In the genomic region with DNA sequence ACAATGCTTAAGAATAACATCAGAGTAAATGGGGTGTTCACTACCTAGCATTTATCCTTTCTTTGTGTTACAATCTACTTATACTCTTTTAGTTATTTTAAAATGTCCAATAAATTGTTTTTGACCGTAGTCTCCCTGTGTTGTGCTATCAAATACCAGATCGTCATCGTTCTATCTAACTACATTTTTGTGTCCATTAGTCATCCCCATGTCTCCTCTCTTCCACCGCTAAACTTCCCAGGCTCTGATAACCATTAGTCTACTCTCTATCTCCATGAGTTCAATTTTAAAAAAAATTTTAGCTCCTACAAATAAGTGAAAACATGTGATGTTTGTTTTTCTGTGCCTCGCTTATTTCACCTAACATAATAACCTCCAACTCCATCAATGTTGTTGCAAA, we compare ENCODE assay signal across 24 cellular contexts.
DNase-seq lines count a peak whose midpoint lies in the region; ATAC-seq and TF ChIP-seq lines count a peak whose summit lies in the region.
"Had no signal": no experiment of that assay in that cellular context is flagged by ENCODE, and none has a peak within 500 bp of the region (broad histone marks: within the 10 kb centered on the region; RNA-seq: fewer than 3 reads in every experiment).

No MANE protein-coding gene starts in this region.

- TF ChIP-seq EP300 in SK-N-SH (IDR thresholded peaks at IDR 0.05; ENCODE audit: borderline replicate concordance in 1 of 2, low read depth in 1 of 2, low read length in 1 of 2), result no peak

- H3K9ac ChIP-seq in SK-N-SH, result no peak overlapping the region
- H3K9ac ChIP-seq: BLaER1 had no signal

- H3K9me3 ChIP-seq in SK-N-SH, result no peaks in the 10 kb centered on the region
- H3K9me3 ChIP-seq: BE2C, BLaER1 had no signal

- no peak for TF ChIP-seq CTCF in SK-N-SH (IDR thresholded peaks at IDR 0.05)
- TF ChIP-seq CTCF in fibroblast of mammary gland (conservative IDR thresholded peaks at IDR 0.05; ENCODE audit: control insufficient read depth, insufficient read depth, low read depth, low read length), result no peak

- TF ChIP-seq RAD21 in SK-N-SH (IDR thresholded peaks at IDR 0.05; ENCODE audit: low read length), result no peak

- ATAC-seq in SK-N-SH treated with all-trans-retinoic acid at 6 μM for 48 hours, result peak; percentile 98
- no peak for ATAC-seq in GM18505 (IDR thresholded peaks at IDR 0.05; ENCODE audit: unreplicated experiment)
- ATAC-seq: GM12878 had no signal

- POLR2A ChIA-PET in SK-N-SH (lab: Yijun Ruan, JAX), result no interaction called here

- H3K4me3 ChIP-seq in SK-N-SH (ENCODE audit: low read depth in 2 of 2, low read length in 1 of 2) (no peak overlapping the region), fibroblast of mammary gland (ENCODE audit: control insufficient read depth, low read depth, low read length) (no peak overlapping the region)
- H3K4me3 ChIP-seq: BLaER1, GM12878 had no signal

- H3F3A ChIP-seq in SK-N-SH (replicated peaks; ENCODE audit: insufficient read depth), result no peaks in the 10 kb centered on the region

- H4K20me1 ChIP-seq in SK-N-SH (ENCODE audit: insufficient read depth), result no peaks in the 10 kb centered on the region
- H4K20me1 ChIP-seq: BLaER1 had no signal

- no peak overlapping the region for H3K27ac ChIP-seq in SK-N-SH (ENCODE audit: low read depth in 2 of 2, low read length in 1 of 2)
- H3K27ac ChIP-seq: 22Rv1, BLaER1 had no signal

- no peaks in the 10 kb centered on the region for H3K9me2 ChIP-seq in SK-N-SH

- CTCF ChIA-PET in SK-N-SH (lab: Yijun Ruan, JAX), result no interaction called here

- no peaks in the 10 kb centered on the region for H3K27me3 ChIP-seq in SK-N-SH (ENCODE audit: insufficient read depth)
- H3K27me3 ChIP-seq: BE2C, BLaER1 had no signal

- WGBS in SK-N-SH (ENCODE audit: low lambda C conversion rate), result 47% methylated on average over 5 of the region's 5 CpGs

- no peak overlapping the region for H2AFZ ChIP-seq in SK-N-SH (ENCODE audit: low read depth)

- TF ChIP-seq POLR2A in GM18505 (IDR thresholded peaks at IDR 0.05; ENCODE audit: borderline replicate concordance, extremely low read depth, insufficient read depth, insufficient read length), result no peak

- no peak overlapping the region for H3K4me2 ChIP-seq in SK-N-SH
- H3K4me2 ChIP-seq: BLaER1 had no signal

- H3K36me3 ChIP-seq in SK-N-SH (replicated peaks in 1 of 2; ENCODE audit: control insufficient read depth in 1 of 2, insufficient read depth in 2 of 2, low read length in 1 of 2), result no peaks in the 10 kb centered on the region
- H3K36me3 ChIP-seq: BE2C, BLaER1 had no signal

- H3K79me2 ChIP-seq in SK-N-SH (ENCODE audit: insufficient read depth), result no peaks in the 10 kb centered on the region

- no peaks in the 10 kb centered on the region for H3K4me1 ChIP-seq in SK-N-SH (ENCODE audit: control insufficient read depth in 1 of 2, insufficient read depth in 2 of 2, low read depth in 1 of 2, low read length in 1 of 2)
- H3K4me1 ChIP-seq: BE2C, BLaER1 had no signal

- DNase-seq in SK-N-SH, result no peak
- peak; percentile 5 for DNase-seq in amniotic epithelial cell (ENCODE audit: low read depth)
- DNase-seq in fibroblast of mammary gland (ENCODE audit: low read depth), result peak; percentile 6
- no peak for DNase-seq in activated CD4-positive, alpha-beta T cell treated with anti-CD3 and anti-CD28 coated beads for 48 hours
- DNase-seq in NCI-H774 (lab: John Stamatoyannopoulos, UW), result no peak
- DNase-seq: ACHN; BE2C; C1 segment of cervical spinal cord; CD4-positive, alpha-beta memory T cell; CD4-positive, CD25-positive, alpha-beta regulatory T cell; CD8-positive, alpha-beta memory T cell; COR-L47; DMS 273 treated with DMSO at 0.1 percent for 48 hours; DMS153; DMS53; DMS79; DND-41; EL; GDM1 had no signal

TF ChIP-seq in SK-N-SH treated with all-trans-retinoic acid at 6 μM for 48 hours, 23 proteins besides CTCF, POLR2A, EP300 and RAD21:
- TF ChIP-seq TCF4 (CRISPR knock-in tag; IDR thresholded peaks at IDR 0.05; ENCODE audit: borderline replicate concordance) (no peak), SNAI2 (CRISPR knock-in tag; IDR thresholded peaks at IDR 0.05) (no peak), ESRRG (CRISPR knock-in tag; IDR thresholded peaks at IDR 0.05) (no peak), ISL1 (CRISPR knock-in tag; IDR thresholded peaks at IDR 0.05) (peak; percentile 35)

TF ChIP-seq in SK-N-SH, 30 proteins besides CTCF, POLR2A, EP300 and RAD21:
- TF ChIP-seq FOXM1 (IDR thresholded peaks at IDR 0.05; ENCODE audit: low read depth), result no peak
- no peak for TF ChIP-seq FOXJ3 (CRISPR knock-in tag; IDR thresholded peaks at IDR 0.05)
- no peak for TF ChIP-seq SIN3A (IDR thresholded peaks at IDR 0.05; ENCODE audit: borderline replicate concordance, low read depth, low read length)
- TF ChIP-seq RCOR1 (IDR thresholded peaks at IDR 0.05; ENCODE audit: low read length), result no peak
- no peak for TF ChIP-seq MXI1 (IDR thresholded peaks at IDR 0.05; ENCODE audit: low read depth, low read length)
- TF ChIP-seq NRF1 (IDR thresholded peaks at IDR 0.05; ENCODE audit: low read depth, low read length), result no peak
- TF ChIP-seq, protein P1, sequence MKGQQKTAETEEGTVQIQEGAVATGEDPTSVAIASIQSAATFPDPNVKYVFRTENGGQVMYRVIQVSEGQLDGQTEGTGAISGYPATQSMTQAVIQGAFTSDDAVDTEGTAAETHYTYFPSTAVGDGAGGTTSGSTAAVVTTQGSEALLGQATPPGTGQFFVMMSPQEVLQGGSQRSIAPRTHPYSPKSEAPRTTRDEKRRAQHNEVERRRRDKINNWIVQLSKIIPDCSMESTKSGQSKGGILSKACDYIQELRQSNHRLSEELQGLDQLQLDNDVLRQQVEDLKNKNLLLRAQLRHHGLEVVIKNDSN (IDR thresholded peaks at IDR 0.05; ENCODE audit: borderline replicate concordance, low read depth), result no peak
- no peak for TF ChIP-seq RXRA (IDR thresholded peaks at IDR 0.05; ENCODE audit: borderline replicate concordance, low read depth)

Comparison
In these comparisons a context has a peak if more than half of its experiments do, and no peak if none do; other contexts are left out.
1. DNase-seq: peak in amniotic epithelial cell (single experiment) and fibroblast of mammary gland (single experiment); none in SK-N-SH (single experiment), activated CD4-positive, alpha-beta T cell treated with anti-CD3 and anti-CD28 coated beads for 48 hours (single experiment) and NCI-H774 (single experiment).